Comparison of ENCODE assay signal across 20 cellular contexts in genomic region chr16:56861756-56862155, GRCh38. TPM values are rescaled to one million over a fixed set of nuclear protein-coding genes. Genes with fewer than 3 reads are reported as not detected.
DNase-seq lines count a peak whose midpoint lies in the region; ATAC-seq, FAIRE-seq and TF ChIP-seq lines count a peak whose summit lies in the region.
"Had no signal": no experiment of that assay in that cellular context is flagged by ENCODE, and none has a peak within 500 bp of the region (broad histone marks: within the 10 kb centered on the region; RNA-seq: fewer than 3 reads in every experiment).

No MANE protein-coding gene starts in this region.

- in situ Hi-C loops in Panc1 (cut with HindIII; ENCODE audit: low pct_unique_long_range_greater_than_20kb, low sequenced_read_pairs), result no loop called here

- no peaks in the 10 kb centered on the region for H3K79me1 ChIP-seq in mesenchymal stem cell (replicated peaks; ENCODE audit: low read length, poor library complexity, severe bottlenecking)

- H2BK120ac ChIP-seq in mesenchymal stem cell (ENCODE audit: low read depth, low read length), result no peak overlapping the region

- no peak overlapping the region for H4K8ac ChIP-seq in mesenchymal stem cell (ENCODE audit: low read length)

- H3K27me3 ChIP-seq in CD4-positive, alpha-beta T cell (ENCODE audit: control insufficient read depth, insufficient read depth, low read length), result no peaks in the 10 kb centered on the region
- no peaks in the 10 kb centered on the region for H3K27me3 ChIP-seq in Panc1 (ENCODE audit: control insufficient read depth, insufficient read depth, low read length)
- H3K27me3 ChIP-seq in mesenchymal stem cell (ENCODE audit: control insufficient read depth in 1 of 2, insufficient read depth in 1 of 2, low read length in 2 of 2), result peaks cover 0 to 24% of the 10 kb centered on the region in 2 experiments
- H3K27me3 ChIP-seq: brain microvascular endothelial cell, sigmoid colon had no signal

- H3K14ac ChIP-seq in mesenchymal stem cell (ENCODE audit: low read length in 2 of 2), result no peak overlapping the region

- no peak overlapping the region for H2BK15ac ChIP-seq in mesenchymal stem cell (ENCODE audit: low read depth, poor library complexity, severe bottlenecking)

- TF ChIP-seq RAD21 in A549 (conservative IDR thresholded peaks at IDR 0.05 in 1 of 2, IDR thresholded peaks at IDR 0.05 in 1 of 2), result no peak

- no peak overlapping the region for H4K91ac ChIP-seq in mesenchymal stem cell (ENCODE audit: low read length)

- H3K9me3 Mint-ChIP-seq in CD4-positive, alpha-beta T cell, result no peaks in the 10 kb centered on the region
- H3K9me3 Mint-ChIP-seq: activated naive CD4-positive, alpha-beta T cell treated with anti-CD3 and anti-CD28 coated beads, Interleukin-2, amount 10 ng/mL, durations not matched to agents 7 days and 5 days had no signal

- H3K4me1 ChIP-seq in A549 (peaks cover 24% of the 10 kb centered on the region), Panc1 (ENCODE audit: control insufficient read depth, insufficient read depth, low read length) (peaks cover 13% of the 10 kb centered on the region), mesenchymal stem cell (ENCODE audit: control insufficient read depth, insufficient read depth, low read depth, low read length) (peaks cover 14% of the 10 kb centered on the region)
- H3K4me1 ChIP-seq: sigmoid colon had no signal

- H2AK5ac ChIP-seq in mesenchymal stem cell (ENCODE audit: low read length, severe bottlenecking), result peak overlapping the region; percentile 44

- TF ChIP-seq CTCF in A549 (IDR thresholded peaks at IDR 0.05), result no peak
- TF ChIP-seq CTCF in CD4-positive, alpha-beta T cell (IDR thresholded peaks at IDR 0.05), result no peak
- TF ChIP-seq CTCF in Panc1 (IDR thresholded peaks at IDR 0.05), result no peak

- BruUV-seq in Panc1 (replicated peaks; lab: Mats Ljungman, UMichigan), result no TSS peak

- CTCF ChIA-PET in A549 (lab: Yijun Ruan, JAX) (interaction anchor here (1.1 to 11.0 kb wide), 5 partner anchors 8 to 90 kb away, joined by 3 to 146 read pairs (median 11); no protein-coding TSS in a partner anchor), Panc1 (lab: Charles Lee) (no interaction called here)
- CTCF ChIA-PET in CD4-positive, alpha-beta T cell (lab: Charles Lee), result no interaction called here

- H3K4me3 ChIP-seq in A549, result no peak overlapping the region
- H3K4me3 ChIP-seq in Panc1 (ENCODE audit: low read depth in 2 of 2, low read length in 2 of 2), result no peak overlapping the region
- H3K4me3 ChIP-seq in mesenchymal stem cell (ENCODE audit: insufficient read depth in 1 of 2, low read depth in 1 of 2, low read length in 2 of 2), result no peak overlapping the region
- H3K4me3 ChIP-seq: lower lobe of right lung, sigmoid colon had no signal

- no peak overlapping the region for H3K23ac ChIP-seq in mesenchymal stem cell (ENCODE audit: low read length in 2 of 2)

- no peaks in the 10 kb centered on the region for H3K36me3 ChIP-seq in Panc1 (ENCODE audit: control insufficient read depth, insufficient read depth, low read length)
- H3K36me3 ChIP-seq in mesenchymal stem cell (ENCODE audit: control insufficient read depth in 1 of 2, insufficient read depth in 2 of 2, low read depth in 1 of 2, low read length in 2 of 2), result no peaks in the 10 kb centered on the region
- H3K36me3 ChIP-seq: brain microvascular endothelial cell, lower lobe of right lung, sigmoid colon had no signal

- no peak for DNase-seq in A549 (ENCODE audit: low read depth in 1 of 2, low spot score in 1 of 2)
- no peak for DNase-seq in CD4-positive, alpha-beta T cell
- DNase-seq in Panc1 (ENCODE audit: low read depth, low spot score), result no peak
- no peak for DNase-seq in mesenchymal stem cell
- no peak for DNase-seq in stimulated activated naive CD4-positive, alpha-beta T cell treated with Interleukin-2 at 50 U/mL for 16 hours (lab: John Stamatoyannopoulos, UW)
- DNase-seq: activated naive CD4-positive, alpha-beta T cell treated with anti-CD3 and anti-CD28 coated beads, Interleukin-2, amount 10 ng/mL, durations not matched to agents 7 days and 5 days; activated T-cell treated with anti-CD3 and anti-CD28 coated beads for 4 hours; brain microvascular endothelial cell; glutamatergic neuron; lower lobe of right lung; NCI-H1092 treated with DMSO at 0.1 percent for 48 hours; NCI-H2171; NCI-H774; sigmoid colon had no signal

- TF ChIP-seq POLR2A in A549 (IDR thresholded peaks at IDR 0.05; ENCODE audit: low read length), result no peak

- WGBS in A549 (ENCODE audit: missing lambda C conversion rate), result 93% methylated on average over 8 of the region's 8 CpGs
- WGBS in mesenchymal stem cell, result 90% methylated on average over 8 of the region's 8 CpGs

- no peak overlapping the region for H3K18ac ChIP-seq in mesenchymal stem cell (ENCODE audit: low read depth in 1 of 2, low read length in 2 of 2)

- H3K27me3 Mint-ChIP-seq in CD4-positive, alpha-beta T cell, result no peaks in the 10 kb centered on the region

- H3K4me2 ChIP-seq in A549 (0 out of 3 replicates have a peak overlapping the region, but pooled peaks have one; percentile 22), mesenchymal stem cell (ENCODE audit: low read length, poor library complexity, severe bottlenecking) (no peak overlapping the region)

- no peaks in the 10 kb centered on the region for H3K36me3 Mint-ChIP-seq in CD4-positive, alpha-beta T cell (ENCODE audit: low read depth)
- H3K36me3 Mint-ChIP-seq: activated naive CD4-positive, alpha-beta T cell treated with anti-CD3 and anti-CD28 coated beads, Interleukin-2, amount 10 ng/mL, durations not matched to agents 7 days and 5 days had no signal

- POLR2A ChIA-PET in A549 (lab: Yijun Ruan, JAX), result no interaction called here
- POLR2A ChIA-PET in CD4-positive, alpha-beta T cell (lab: Charles Lee), result no interaction called here
- POLR2A ChIA-PET in Panc1 (lab: Charles Lee), result no interaction called here

- no peak for TF ChIP-seq EP300 in A549 (IDR thresholded peaks at IDR 0.05)

- H3K4me3 Mint-ChIP-seq in CD4-positive, alpha-beta T cell, result no peak overlapping the region
- H3K4me3 Mint-ChIP-seq: activated naive CD4-positive, alpha-beta T cell treated with anti-CD3 and anti-CD28 coated beads, Interleukin-2, amount 10 ng/mL, durations not matched to agents 7 days and 5 days had no signal

- no peak overlapping the region for H2BK5ac ChIP-seq in mesenchymal stem cell (ENCODE audit: low read depth, low read length, poor library complexity, severe bottlenecking)

- H3K9me3 ChIP-seq in A549, result no peaks in the 10 kb centered on the region
- no peaks in the 10 kb centered on the region for H3K9me3 ChIP-seq in CD4-positive, alpha-beta T cell (ENCODE audit: control insufficient read depth, low read length)
- no peaks in the 10 kb centered on the region for H3K9me3 ChIP-seq in Panc1 (ENCODE audit: control insufficient read depth, insufficient read depth, low read depth, low read length)
- H3K9me3 ChIP-seq in mesenchymal stem cell (ENCODE audit: control insufficient read depth, low read length), result no peaks in the 10 kb centered on the region
- H3K9me3 ChIP-seq: lower lobe of right lung, sigmoid colon had no signal

- H2BK12ac ChIP-seq in mesenchymal stem cell (ENCODE audit: low read length in 2 of 2), result no peak overlapping the region

- no peak overlapping the region for H3K9ac ChIP-seq in mesenchymal stem cell (ENCODE audit: low read length)

- H3K4me1 Mint-ChIP-seq in CD4-positive, alpha-beta T cell (ENCODE audit: low read depth), result peaks cover 31% of the 10 kb centered on the region

- H3K27ac Mint-ChIP-seq in CD4-positive, alpha-beta T cell, result peak overlapping the region; percentile 10

- H3K27ac ChIP-seq in A549, result peak overlapping the region; percentile 32 to 35; a peak in 5 of 6 replicates
- H3K27ac ChIP-seq in CD4-positive, alpha-beta T cell (ENCODE audit: low read depth, low read length), result no peak overlapping the region
- peak overlapping the region; percentile 57 for H3K27ac ChIP-seq in Panc1 (ENCODE audit: low read length)
- no peak overlapping the region for H3K27ac ChIP-seq in mesenchymal stem cell (ENCODE audit: low read length, poor library complexity, severe bottlenecking)
- H3K27ac ChIP-seq: brain microvascular endothelial cell, lower lobe of right lung, RWPE1, sigmoid colon had no signal

- no peak overlapping the region for H3K4ac ChIP-seq in mesenchymal stem cell (ENCODE audit: low read depth in 1 of 2, low read length in 2 of 2)

- no peak overlapping the region for H2AFZ ChIP-seq in mesenchymal stem cell (ENCODE audit: low read depth, low read length)

- intact Hi-C loops in CD4-positive, alpha-beta T cell (cut with DNase I, micrococcal nuclease), result loop anchor here (10.0 kb wide), 2 partner anchors 183 to 223 kb away; no protein-coding TSS in a partner anchor
- intact Hi-C loops in Panc1 (cut with micrococcal nuclease; ENCODE audit: unreplicated experiment), result loop anchor here (10.0 kb wide), 1 partner anchor 433 kb away; no protein-coding TSS in a partner anchor

- FAIRE-seq in A549 (lab: Jason Lieb, UNC), result no peak
- FAIRE-seq: GM19239 had no signal

- no peak for ATAC-seq in A549
- no peak for ATAC-seq in CD4-positive, alpha-beta T cell (ENCODE audit: poor library complexity)
- ATAC-seq in Panc1, result no peak
- no peak for ATAC-seq in GM19395 (IDR thresholded peaks at IDR 0.05; ENCODE audit: unreplicated experiment)
- no peak for ATAC-seq in HG03378 (IDR thresholded peaks at IDR 0.05; ENCODE audit: unreplicated experiment)
- no peak for ATAC-seq in GM18502 (IDR thresholded peaks at IDR 0.05; ENCODE audit: poor library complexity, unreplicated experiment)
- ATAC-seq: lower lobe of right lung had no signal

TF ChIP-seq in A549, 52 proteins besides CTCF, POLR2A, EP300 and RAD21 (continues in another document):
- TF ChIP-seq NFE2L2 (conservative IDR thresholded peaks at IDR 0.05; ENCODE audit: low read length) (no peak), HOXA7 (CRISPR knock-in tag; IDR thresholded peaks at IDR 0.05) (no peak), HES2 (IDR thresholded peaks at IDR 0.05) (no peak), KDM1A (IDR thresholded peaks at IDR 0.05; ENCODE audit: low read depth) (no peak), ESRRA (IDR thresholded peaks at IDR 0.05; ENCODE audit: borderline replicate concordance, low read length) (no peak), JUNB (IDR thresholded peaks at IDR 0.05) (no peak)

RNA-seq across cellular contexts. Expression of gene SLC12A3, which starts 3.3 kb away (rescaled TPM):
- 0.01 and 0.09 TPM in 2 replicates for polyA plus RNA-seq in A549 (2011; rRNA removed)
- polyA plus RNA-seq in A549 (2012; cell fraction: cytosol; rRNA removed), result 0.05 and 0.06 TPM in 2 replicates
- polyA plus RNA-seq in A549 (2012; cell fraction: nucleus; rRNA removed), result 0.11 and 0.12 TPM in 2 replicates
- polyA plus RNA-seq in A549 (2017; fragmentation: RNase III; extraction: RNeasy Plus Mini Kit Qiagen cat#74134 plus additional on column Dnase treatment), result 0.08 TPM in 1 of 3 replicates, not detected in the others
- polyA minus RNA-seq in A549 (2011; rRNA and poly(A)+ RNA removed), result 0.08 TPM in 1 of 2 replicates, not detected in the other
- not detected for total RNA-seq in CD4-positive, alpha-beta T cell
- 0.15 TPM for total RNA-seq in Panc1 (2021; ENCODE audit: unreplicated experiment)
- polyA plus RNA-seq in Panc1 (2012; ENCODE audit: insufficient read length), result not detected
- polyA plus RNA-seq in mesenchymal stem cell (2013, experiment 1 of 2), result not detected
- polyA plus RNA-seq in mesenchymal stem cell (2013, experiment 2 of 2), result not detected
- total RNA-seq: dermis microvascular lymphatic vessel endothelial cell, lower lobe of right lung, sigmoid colon had no signal

Comparison
In these comparisons a context has a peak if more than half of its experiments do, and no peak if none do; other contexts are left out.
1. H3K27ac ChIP-seq: peak in A549 (2 of 2) and Panc1 (single experiment); none in CD4-positive, alpha-beta T cell (single experiment) and mesenchymal stem cell (single experiment).